ENCODE assay signal across 19 cellular contexts in genomic region chr11:107493117-107493516, GRCh38. TPM values are rescaled to one million over a fixed set of nuclear protein-coding genes. Genes with fewer than 3 reads are reported as not detected.
A peak's percentile ranks its signal among the peaks of the same experiment; 100 is the strongest.
DNase-seq lines count a peak whose midpoint lies in the region; ATAC-seq, FAIRE-seq and TF ChIP-seq lines count a peak whose summit lies in the region.
"Had no signal": no experiment of that assay in that cellular context is flagged by ENCODE, and none has a peak within 500 bp of the region (broad histone marks: within the 10 kb centered on the region; RNA-seq: fewer than 3 reads in every experiment).

No MANE protein-coding gene starts in this region.

- H2AFZ ChIP-seq in K562 (ENCODE audit: low read depth, low read length): no peak overlapping the region
- H2AFZ ChIP-seq: parathyroid adenoma had no signal

- in situ Hi-C loops in Caki2 (cut with HindIII; ENCODE audit: low pct_unique_long_range_greater_than_20kb, low sequenced_read_pairs) (no loop called here), K562 (cut with MboI) (no loop called here)

- POLR2A ChIA-PET in K562 (lab: Yijun Ruan, JAX): no interaction called here

- ATAC-seq in K562 (no peak; the same call in 2 of the 3 replicates), GM18858 (IDR thresholded peaks at IDR 0.05; ENCODE audit: unreplicated experiment) (no peak), HG03342 (IDR thresholded peaks at IDR 0.05; ENCODE audit: unreplicated experiment) (no peak)
- ATAC-seq: heart right ventricle had no signal

- H4K20me1 ChIP-seq in K562 (replicated peaks; ENCODE audit: control insufficient read depth, insufficient read depth, low read length): no peaks in the 10 kb centered on the region

- H3K4me1 ChIP-seq in K562 (replicated peaks in 1 of 2; ENCODE audit: control insufficient read depth in 2 of 2, insufficient read depth in 2 of 2, low read length in 2 of 2): no peaks in the 10 kb centered on the region
- H3K4me1 ChIP-seq: BE2C, parathyroid adenoma had no signal

- no peak overlapping the region for H3K9ac ChIP-seq in K562 (ENCODE audit: insufficient read depth in 1 of 2, low read depth in 2 of 2, low read length in 2 of 2)
- H3K9ac ChIP-seq: parathyroid adenoma had no signal

- TF ChIP-seq EP300 in K562 (IDR thresholded peaks at IDR 0.05; ENCODE audit: low read length): no peak

- TF ChIP-seq POLR2A in K562 (conservative IDR thresholded peaks at IDR 0.05): no peak
- TF ChIP-seq POLR2A in GM12891 (IDR thresholded peaks at IDR 0.05; ENCODE audit: low read depth, low read length): no peak

- no peaks in the 10 kb centered on the region for H3K9me1 ChIP-seq in K562 (ENCODE audit: control insufficient read depth, insufficient read depth, low read length)

- no TSS peak for BruUV-seq in K562 (replicated peaks; lab: Mats Ljungman, UMichigan)

- no peaks in the 10 kb centered on the region for H3K9me3 ChIP-seq in K562 (replicated peaks; ENCODE audit: control insufficient read depth, insufficient read depth, low read depth, low read length)
- H3K9me3 ChIP-seq: BE2C had no signal

- intact Hi-C loops in K562 (cut with micrococcal nuclease): no loop called here

- no peak overlapping the region for H3K27ac ChIP-seq in K562 (ENCODE audit: extremely low read depth, low read depth, low read length)
- H3K27ac ChIP-seq: cardiac muscle cell, heart right ventricle, parathyroid adenoma had no signal

- DNase-seq in Caki2 (ENCODE audit: low read depth) (peak; percentile 82), M059J (ENCODE audit: low read depth) (peak; percentile 86), K562 (ENCODE audit: extremely low read depth in 1 of 4, low spot score in 3 of 4) (no peak), kidney glomerular epithelial cell (lab: John Stamatoyannopoulos, UW) (peak; percentile 71), cerebellar nuclear complex (lab: John Stamatoyannopoulos, UW) (no peak), GM12891 (ENCODE audit: insufficient read length, low spot score) (no peak)
- DNase-seq: activated naive CD4-positive, alpha-beta T cell; BE2C; DMS79; effector memory CD4-positive, alpha-beta T cell; heart right ventricle; NCI-H1092; NCI-H2171; NK-92 treated with Interleukin-12 subunit alpha and Interleukin-12 subunit beta, amount 100 ng/mL, for 24 hours had no signal

- 0% methylated on average over 1 of the region's 1 CpG for WGBS in K562 (ENCODE audit: insufficient coverage, low coverage, missing lambda C conversion rate)

- TF ChIP-seq CTCF in K562 (IDR thresholded peaks at IDR 0.05 in 2 of 3, conservative IDR thresholded peaks at IDR 0.05 in 1 of 3; ENCODE audit: insufficient read depth in 2 of 3, low read depth in 1 of 3, low read length in 3 of 3): no peak

- H3K4me2 ChIP-seq in K562 (ENCODE audit: insufficient read depth, low read length): no peak overlapping the region

- H3K27me3 ChIP-seq in K562 (ENCODE audit: control insufficient read depth in 2 of 2, insufficient read depth in 2 of 2, low read length in 2 of 2): no peaks in the 10 kb centered on the region; a peak in 1 of 5 replicates
- H3K27me3 ChIP-seq: BE2C, cardiac muscle cell, heart right ventricle had no signal

- H3K79me2 ChIP-seq in K562 (ENCODE audit: control insufficient read depth, insufficient read depth, low read length): no peaks in the 10 kb centered on the region
- H3K79me2 ChIP-seq: parathyroid adenoma had no signal

- H3K4me3 ChIP-seq in K562: no peak overlapping the region
- H3K4me3 ChIP-seq: cardiac muscle cell, heart right ventricle had no signal

- CTCF ChIA-PET in K562 (lab: Yijun Ruan, JAX; ENCODE audit: low intra/inter-chr PET ratio): no interaction called here

- no peaks in the 10 kb centered on the region for H3K36me3 ChIP-seq in K562 (ENCODE audit: control insufficient read depth, insufficient read depth, low read length)
- H3K36me3 ChIP-seq: BE2C, cardiac muscle cell, heart right ventricle had no signal

- no peak for FAIRE-seq in K562 (lab: Jason Lieb, UNC)
- FAIRE-seq in GM12891 (lab: Jason Lieb, UNC): no peak
- FAIRE-seq: GM12892 had no signal

- TF ChIP-seq RAD21 in K562 (CRISPR knock-in tag; conservative IDR thresholded peaks at IDR 0.05 in 1 of 2, IDR thresholded peaks at IDR 0.05 in 1 of 2): no peak

TF ChIP-seq in K562, 482 proteins besides CTCF, POLR2A, EP300 and RAD21:
- 0 out of 2 replicates have a peak, but pooled peaks have one; percentile 24 for TF ChIP-seq FOSL1 (tag; conservative IDR thresholded peaks at IDR 0.05)
- no peak for TF ChIP-seq HOXB6 (CRISPR knock-in tag; IDR thresholded peaks at IDR 0.05; ENCODE audit: borderline replicate concordance)
- TF ChIP-seq GTF2B (IDR thresholded peaks at IDR 0.05; ENCODE audit: extremely low read depth, insufficient read length): no peak
- no peak for TF ChIP-seq NEUROD1 (IDR thresholded peaks at IDR 0.05; ENCODE audit: borderline replicate concordance, low read depth, low read length, partially characterized antibody)
- no peak for TF ChIP-seq TBP (optimal IDR thresholded peaks at IDR 0.05; ENCODE audit: low read depth, low read length)
- TF ChIP-seq MAFG (tag; conservative IDR thresholded peaks at IDR 0.05): peak; percentile 60
- peak; percentile 69 for TF ChIP-seq NFE2 (IDR thresholded peaks at IDR 0.05; ENCODE audit: low read depth)
- TF ChIP-seq ZBTB1 (CRISPR knock-in tag; IDR thresholded peaks at IDR 0.05; ENCODE audit: borderline replicate concordance, low read depth): no peak

TF ChIP-seq in GM12891, 5 proteins besides CTCF, POLR2A, EP300 and RAD21:
- no peak for TF ChIP-seq POLR2AphosphoS5 (IDR thresholded peaks at IDR 0.05; ENCODE audit: low read depth, low read length)
- TF ChIP-seq TAF1 (IDR thresholded peaks at IDR 0.05; ENCODE audit: low read depth, low read length): no peak
- no peak for TF ChIP-seq SPI1 (IDR thresholded peaks at IDR 0.05; ENCODE audit: low read depth, low read length)
- TF ChIP-seq PAX5 (IDR thresholded peaks at IDR 0.05; ENCODE audit: insufficient read depth, low read length, severe bottlenecking): no peak
- no peak for TF ChIP-seq POU2F2 (IDR thresholded peaks at IDR 0.05; ENCODE audit: low read depth, low read length)

RNA-seq across cellular contexts. Expression of gene CWF19L2, which starts 35.5 kb away (rescaled TPM):
- total RNA-seq in Caki2 (2014; rRNA removed; shearing (Covaris generic); ENCODE audit: low replicate concordance): 5.0 and 5.9 TPM in 2 replicates
- total RNA-seq in M059J (2014; rRNA removed; shearing (Covaris generic)): 7.8 TPM in 2 replicates
- total RNA-seq in K562 (2011; cell fraction: chromatin; rRNA removed; ENCODE audit: low replicate concordance): 8.4 and 33.8 TPM in 2 replicates
- total RNA-seq in K562 (2011; cell fraction: nucleolus; rRNA removed): 2.2 and 6.7 TPM in 2 replicates
- total RNA-seq in K562 (2011; cell fraction: nucleoplasm; rRNA removed): 9.5 and 16.4 TPM in 2 replicates
- 9.7 and 11.2 TPM in 2 replicates for total RNA-seq in K562 (2014; rRNA removed)
- total RNA-seq in K562 (2014; rRNA removed; fragmentation: Illumina TruSeq; extraction: Trizol): 22.4 and 26.0 TPM in 2 replicates
- total RNA-seq in K562 (2015; rRNA removed; fragmentation: Illumina TruSeq; extraction: Trizol): 19.9 and 23.3 TPM in 2 replicates
- total RNA-seq in K562 (2021): 9.3 and 10.2 TPM in 2 replicates
- 6.3 and 9.7 TPM in 2 replicates for polyA plus RNA-seq in K562 (2011; rRNA removed)
- 0.97 and 2.1 TPM in 2 replicates for polyA plus RNA-seq in K562 (2011; cell fraction: cytosol; rRNA removed)
- polyA plus RNA-seq in K562 (2011; cell fraction: nucleus; rRNA removed): 3.4 and 5.0 TPM in 2 replicates
- polyA plus RNA-seq in K562 (2012): 6.5 and 8.0 TPM in 2 replicates
- polyA plus RNA-seq in K562 (2014; fragmentation: Illumina TruSeq; extraction: Trizol): 9.8 and 12.0 TPM in 2 replicates
- polyA plus RNA-seq in K562 (2014; fragmentation: Nextera tagmentation; extraction: Ambion mirVana): 1 to 10 TPM; 4.7 to 7.0 TPM
- polyA plus RNA-seq in K562 (2014; rRNA removed): 6.5 and 7.8 TPM in 2 replicates
- 20.1 and 26.3 TPM in 2 replicates for polyA minus RNA-seq in K562 (2011; rRNA and poly(A)+ RNA removed)
- 4.6 and 5.5 TPM in 2 replicates for polyA minus RNA-seq in K562 (2011; cell fraction: cytosol; rRNA and poly(A)+ RNA removed)
- polyA minus RNA-seq in K562 (2011; cell fraction: nucleus; rRNA and poly(A)+ RNA removed): 18.6 and 30.3 TPM in 2 replicates
- 5.6 TPM for polyA plus RNA-seq in GM12891 (2012; ENCODE audit: low read depth, missing spikeins)

Comparison
In these comparisons a context has a peak if more than half of its experiments do, and no peak if none do; other contexts are left out.
1. DNase-seq: peak in Caki2 (single experiment), M059J (single experiment) and kidney glomerular epithelial cell (single experiment); none in K562 (0 of 4), cerebellar nuclear complex (0 of 2) and GM12891 (single experiment).